13 cellular contexts compared by ENCODE assay signal in the genomic region with DNA sequence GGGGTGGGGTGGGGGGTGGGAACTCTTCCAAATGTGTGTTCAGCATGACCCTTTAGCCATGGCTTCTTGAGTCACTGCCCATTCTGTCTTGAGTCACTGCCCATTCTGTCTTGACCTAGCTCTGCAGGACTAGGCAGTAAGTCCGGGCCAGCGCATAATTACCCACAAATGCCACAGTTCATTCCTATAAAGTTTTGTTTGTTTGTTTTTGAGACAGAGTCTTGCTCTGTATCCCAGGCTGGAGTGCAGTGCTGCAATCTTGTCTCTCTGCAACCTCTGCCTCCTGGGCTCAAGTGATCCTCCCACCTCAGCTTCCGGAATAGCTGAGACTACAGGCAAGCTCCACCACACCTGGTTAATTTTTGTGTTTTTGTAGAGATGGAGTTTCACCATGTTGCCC.
DNase-seq lines count a peak whose midpoint lies in the region; ATAC-seq and TF ChIP-seq lines count a peak whose summit lies in the region.
"Had no signal": no experiment of that assay in that cellular context is flagged by ENCODE, and none has a peak within 500 bp of the region (broad histone marks: within the 10 kb centered on the region; RNA-seq: fewer than 3 reads in every experiment).

No MANE protein-coding gene starts in this region.

- no peak for ATAC-seq in HG02973 (IDR thresholded peaks at IDR 0.05; ENCODE audit: unreplicated experiment)
- no peak for ATAC-seq in HG02938 (IDR thresholded peaks at IDR 0.05; ENCODE audit: unreplicated experiment)

- no peak overlapping the region for H2AK5ac ChIP-seq in mesenchymal stem cell (ENCODE audit: low read length, severe bottlenecking)

- no peak overlapping the region for H2BK5ac ChIP-seq in mesenchymal stem cell (ENCODE audit: low read depth, low read length, poor library complexity, severe bottlenecking)

- no peak overlapping the region for H3K4ac ChIP-seq in mesenchymal stem cell (ENCODE audit: low read depth in 1 of 2, low read length in 2 of 2)

- H3K9me3 ChIP-seq in adipocyte (ENCODE audit: control insufficient read depth, low read length) (no peaks in the 10 kb centered on the region), mesenchymal stem cell (ENCODE audit: control insufficient read depth, low read length) (no peaks in the 10 kb centered on the region)
- H3K9me3 ChIP-seq: transverse colon had no signal

- H3K4me3 ChIP-seq in adipocyte (ENCODE audit: low read length) (no peak overlapping the region), mesenchymal stem cell (ENCODE audit: insufficient read depth in 1 of 2, low read depth in 1 of 2, low read length in 2 of 2) (no peak overlapping the region)
- H3K4me3 ChIP-seq: transverse colon had no signal

- H3K27ac ChIP-seq in mesenchymal stem cell (ENCODE audit: low read length, poor library complexity, severe bottlenecking) = no peak overlapping the region
- H3K27ac ChIP-seq: transverse colon had no signal

- no peak overlapping the region for H4K91ac ChIP-seq in mesenchymal stem cell (ENCODE audit: low read length)

- H3K9ac ChIP-seq in adipocyte (ENCODE audit: low read length) (no peak overlapping the region), mesenchymal stem cell (ENCODE audit: low read length) (no peak overlapping the region)

- H2AFZ ChIP-seq in mesenchymal stem cell (ENCODE audit: low read depth, low read length) = no peak overlapping the region

- WGBS in mesenchymal stem cell = no CpG with 5 or more reads among the region's 3 CpGs

- H2BK120ac ChIP-seq in mesenchymal stem cell (ENCODE audit: low read depth, low read length) = no peak overlapping the region

- no peak overlapping the region for H3K18ac ChIP-seq in mesenchymal stem cell (ENCODE audit: low read depth in 1 of 2, low read length in 2 of 2)

- TF ChIP-seq CTCF in AG09319 (IDR thresholded peaks at IDR 0.05; ENCODE audit: low read depth, low read length) = no peak

- no peaks in the 10 kb centered on the region for H3K36me3 ChIP-seq in adipocyte (ENCODE audit: control insufficient read depth, insufficient read depth, low read length, severe bottlenecking)
- no peaks in the 10 kb centered on the region for H3K36me3 ChIP-seq in mesenchymal stem cell (ENCODE audit: control insufficient read depth in 1 of 2, insufficient read depth in 2 of 2, low read depth in 1 of 2, low read length in 2 of 2)
- H3K36me3 ChIP-seq: transverse colon had no signal

- H2BK12ac ChIP-seq in mesenchymal stem cell (ENCODE audit: low read length in 2 of 2) = no peak overlapping the region

- no peak overlapping the region for H3K14ac ChIP-seq in mesenchymal stem cell (ENCODE audit: low read length in 2 of 2)

- peaks cover 15% of the 10 kb centered on the region for H3K4me1 ChIP-seq in adipocyte (ENCODE audit: control insufficient read depth, insufficient read depth, low read length)
- H3K4me1 ChIP-seq in mesenchymal stem cell (ENCODE audit: control insufficient read depth, insufficient read depth, low read depth, low read length) = no peaks in the 10 kb centered on the region

- peak; percentile 24 for DNase-seq in AG09319 (ENCODE audit: extremely low read depth, low read depth)
- peak; percentile 21 for DNase-seq in GOT3 (lab: John Stamatoyannopoulos, UW)
- DNase-seq in adipocyte (ENCODE audit: low read depth) = peak; percentile 83
- DNase-seq in mesenchymal stem cell = peak; percentile 39
- DNase-seq in SW 1271 (lab: John Stamatoyannopoulos, UW) = no peak
- DNase-seq in NCI-H510A (lab: John Stamatoyannopoulos, UW) = no peak
- DNase-seq: foreskin melanocyte, midbrain, NCI-H1417 treated with DMSO at 0.1 percent for 48 hours, NCI-H524, transverse colon had no signal

- H3K27me3 ChIP-seq in adipocyte (replicated peaks; ENCODE audit: control insufficient read depth, insufficient read depth, low read length) (peaks cover 5% of the 10 kb centered on the region), mesenchymal stem cell (ENCODE audit: control insufficient read depth in 1 of 2, insufficient read depth in 1 of 2, low read length in 2 of 2) (peaks cover 0 to 6% of the 10 kb centered on the region in 2 experiments)

- no peak overlapping the region for H3K23ac ChIP-seq in mesenchymal stem cell (ENCODE audit: low read length in 2 of 2)

- H2BK15ac ChIP-seq in mesenchymal stem cell (ENCODE audit: low read depth, poor library complexity, severe bottlenecking) = no peak overlapping the region

- no peak overlapping the region for H4K8ac ChIP-seq in mesenchymal stem cell (ENCODE audit: low read length)

- no peak overlapping the region for H3K4me2 ChIP-seq in mesenchymal stem cell (ENCODE audit: low read length, poor library complexity, severe bottlenecking)

- no peaks in the 10 kb centered on the region for H3K79me1 ChIP-seq in mesenchymal stem cell (replicated peaks; ENCODE audit: low read length, poor library complexity, severe bottlenecking)

Comparison
In these comparisons a context has a peak if more than half of its experiments do, and no peak if none do; other contexts are left out.
1. DNase-seq: peak in AG09319 (single experiment), GOT3 (single experiment), adipocyte (single experiment) and mesenchymal stem cell (single experiment); none in SW 1271 (0 of 2) and NCI-H510A (single experiment).